Comparison of ENCODE assay signal across 1 cellular context in the genomic region with DNA sequence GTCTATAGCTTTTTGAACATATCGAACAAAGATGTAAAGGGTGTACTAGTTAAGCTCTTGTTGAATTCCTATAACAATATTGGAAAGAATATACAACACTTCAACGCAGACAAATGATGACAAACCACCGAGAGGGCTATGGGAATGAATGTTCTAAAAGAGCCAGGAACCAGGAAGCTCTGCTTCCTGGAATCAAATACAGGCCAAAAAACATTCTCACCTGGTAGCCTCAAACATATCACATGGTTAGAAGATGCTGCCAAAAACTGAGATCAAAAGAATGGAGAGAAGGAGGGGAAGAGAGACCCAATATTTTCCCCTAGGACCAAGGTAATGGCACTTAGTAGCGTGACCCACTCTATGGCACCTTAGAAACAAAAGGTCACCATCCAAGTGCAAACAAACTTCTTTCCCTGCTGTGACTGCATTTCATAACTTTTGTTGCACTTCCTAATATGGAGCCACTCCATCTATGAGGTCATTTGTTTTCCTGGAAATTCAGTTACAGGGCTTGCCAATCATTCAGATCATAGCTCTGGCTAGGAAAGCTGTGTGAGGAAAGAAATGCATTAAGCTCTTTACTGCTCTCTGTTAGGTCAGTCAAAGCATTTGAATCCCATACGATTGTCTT.
TF ChIP-seq lines count a peak whose summit lies in the region.

No MANE protein-coding gene starts in this region.

TF ChIP-seq in HEK293, 187 proteins besides CTCF, POLR2A, EP300 and RAD21 (continued from another document):
- TF ChIP-seq, protein P1, sequence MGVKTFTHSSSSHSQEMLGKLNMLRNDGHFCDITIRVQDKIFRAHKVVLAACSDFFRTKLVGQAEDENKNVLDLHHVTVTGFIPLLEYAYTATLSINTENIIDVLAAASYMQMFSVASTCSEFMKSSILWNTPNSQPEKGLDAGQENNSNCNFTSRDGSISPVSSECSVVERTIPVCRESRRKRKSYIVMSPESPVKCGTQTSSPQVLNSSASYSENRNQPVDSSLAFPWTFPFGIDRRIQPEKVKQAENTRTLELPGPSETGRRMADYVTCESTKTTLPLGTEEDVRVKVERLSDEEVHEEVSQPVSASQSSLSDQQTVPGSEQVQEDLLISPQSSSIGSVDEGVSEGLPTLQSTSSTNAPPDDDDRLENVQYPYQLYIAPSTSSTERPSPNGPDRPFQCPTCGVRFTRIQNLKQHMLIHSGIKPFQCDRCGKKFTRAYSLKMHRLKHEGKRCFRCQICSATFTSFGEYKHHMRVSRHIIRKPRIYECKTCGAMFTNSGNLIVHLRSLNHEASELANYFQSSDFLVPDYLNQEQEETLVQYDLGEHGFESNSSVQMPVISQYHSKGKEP (tag by site-specific recombination; IDR thresholded peaks at IDR 0.05) = peak; percentile 51; the same call in 1 of the 2 replicates
- TF ChIP-seq, protein P2, sequence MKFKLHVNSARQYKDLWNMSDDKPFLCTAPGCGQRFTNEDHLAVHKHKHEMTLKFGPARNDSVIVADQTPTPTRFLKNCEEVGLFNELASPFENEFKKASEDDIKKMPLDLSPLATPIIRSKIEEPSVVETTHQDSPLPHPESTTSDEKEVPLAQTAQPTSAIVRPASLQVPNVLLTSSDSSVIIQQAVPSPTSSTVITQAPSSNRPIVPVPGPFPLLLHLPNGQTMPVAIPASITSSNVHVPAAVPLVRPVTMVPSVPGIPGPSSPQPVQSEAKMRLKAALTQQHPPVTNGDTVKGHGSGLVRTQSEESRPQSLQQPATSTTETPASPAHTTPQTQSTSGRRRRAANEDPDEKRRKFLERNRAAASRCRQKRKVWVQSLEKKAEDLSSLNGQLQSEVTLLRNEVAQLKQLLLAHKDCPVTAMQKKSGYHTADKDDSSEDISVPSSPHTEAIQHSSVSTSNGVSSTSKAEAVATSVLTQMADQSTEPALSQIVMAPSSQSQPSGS (tag by site-specific recombination; IDR thresholded peaks at IDR 0.05; ENCODE audit: low read depth) = peak; percentile 83
- TF ChIP-seq ZNF629 (tag by site-specific recombination; IDR thresholded peaks at IDR 0.05) (peak; percentile 64), GLIS1 (tag by site-specific recombination; IDR thresholded peaks at IDR 0.05) (no peak), TRIM28 (IDR thresholded peaks at IDR 0.05; ENCODE audit: borderline replicate concordance, low read length) (peak; percentile 64; the same call in 1 of the 2 replicates), ZNF660 (tag by site-specific recombination; IDR thresholded peaks at IDR 0.05) (no peak)
